Comparison of ENCODE assay signal across 8 cellular contexts in genomic region chr10:70221030-70221429, GRCh38. TPM values are rescaled to one million over a fixed set of nuclear protein-coding genes. Genes with fewer than 3 reads are reported as not detected.
DNase-seq lines count a peak whose midpoint lies in the region; ATAC-seq, FAIRE-seq and TF ChIP-seq lines count a peak whose summit lies in the region.
"Had no signal": no experiment of that assay in that cellular context is flagged by ENCODE, and none has a peak within 500 bp of the region (broad histone marks: within the 10 kb centered on the region; RNA-seq: fewer than 3 reads in every experiment).

No MANE protein-coding gene starts in this region.

- in situ Hi-C loops in gastrocnemius medialis (cut with MboI; ENCODE audit: low sequenced_read_pairs in 4 of 4): loop anchor here in 2 of 4 donors (5.0 to 10.0 kb wide), 2 partner anchors 54 to 141 kb away; no protein-coding TSS in a partner anchor

- H3K4me1 ChIP-seq in breast epithelium (no peaks in the 10 kb centered on the region), gastrocnemius medialis (peaks cover 0 to 9% of the 10 kb centered on the region in 2 donors)

- intact Hi-C loops in breast epithelium (cut with DNase I; ENCODE audit: low total_unique reads): loop anchor here (10.0 kb wide), 2 partner anchors 64 to 144 kb away; partner anchors contain the start of gene NPFFR1
- intact Hi-C loops in gastrocnemius medialis (cut with DNase I; ENCODE audit: low total_unique reads): loop anchor here (1.0 kb wide), 2 partner anchors 127 to 143 kb away; no protein-coding TSS in a partner anchor

- H3K27ac ChIP-seq in breast epithelium (peak overlapping the region; percentile 48 to 68), gastrocnemius medialis (peak overlapping the region; percentile 20 to 64 (median 57))

- no peaks in the 10 kb centered on the region for H3K9me3 ChIP-seq in breast epithelium
- no peaks in the 10 kb centered on the region for H3K9me3 ChIP-seq in gastrocnemius medialis

- H3K4me3 ChIP-seq in breast epithelium (no peak overlapping the region), gastrocnemius medialis (peak overlapping the region in 2 of 4 donors; percentile 8 to 26)

- TF ChIP-seq POLR2A in GM12891 (IDR thresholded peaks at IDR 0.05; ENCODE audit: low read depth, low read length) (no peak), breast epithelium (IDR thresholded peaks at IDR 0.05) (no peak), gastrocnemius medialis (IDR thresholded peaks at IDR 0.05) (no peak)

- ATAC-seq in HG03045 (IDR thresholded peaks at IDR 0.05; ENCODE audit: unreplicated experiment) (peak; percentile 19), gastrocnemius medialis (no peak), GM21528 (IDR thresholded peaks at IDR 0.05; ENCODE audit: low FRiP score, unreplicated experiment) (no peak), GM19397 (IDR thresholded peaks at IDR 0.05; ENCODE audit: unreplicated experiment) (no peak)

- DNase-seq in GM12891 (ENCODE audit: insufficient read length, low spot score): no peak
- no peak for DNase-seq in breast epithelium (ENCODE audit: low spot score in 2 of 2)
- no peak for DNase-seq in gastrocnemius medialis
- DNase-seq in SHP77 (lab: John Stamatoyannopoulos, UW): no peak
- DNase-seq: activated gamma-delta T cell had no signal

- H3K36me3 ChIP-seq in breast epithelium (no peaks in the 10 kb centered on the region), gastrocnemius medialis (peaks cover 0 to 20% of the 10 kb centered on the region in 2 donors)

- TF ChIP-seq CTCF in breast epithelium (IDR thresholded peaks at IDR 0.05) (no peak), gastrocnemius medialis (IDR thresholded peaks at IDR 0.05 in 4 of 5, conservative IDR thresholded peaks at IDR 0.05 in 1 of 5) (no peak)

- H3K27me3 ChIP-seq in breast epithelium (no peaks in the 10 kb centered on the region), gastrocnemius medialis (no peaks in the 10 kb centered on the region)

- no peak for FAIRE-seq in GM12891 (lab: Jason Lieb, UNC)

TF ChIP-seq in GM12891, 5 proteins besides CTCF, POLR2A, EP300 and RAD21:
- TF ChIP-seq POLR2AphosphoS5 (IDR thresholded peaks at IDR 0.05; ENCODE audit: low read depth, low read length) (no peak), SPI1 (IDR thresholded peaks at IDR 0.05; ENCODE audit: low read depth, low read length) (peak; percentile 70)

RNA-seq across cellular contexts. Expression of gene PPA1, which starts 12.2 kb away (rescaled TPM):
- 196 TPM for polyA plus RNA-seq in GM12891 (2012; ENCODE audit: low read depth, missing spikeins)
- total RNA-seq in breast epithelium (100 to 1,000 TPM in 2 of 3 donors, 10 to 100 TPM in 1; 86.9 to 174 (median 164) TPM), gastrocnemius medialis (100 to 1,000 TPM in 1 of 4 donors, 10 to 100 TPM in 3; 73.9 to 146 (median 95.3) TPM)

RNA-seq across cellular contexts. Expression of gene SAR1A, which starts 50.7 kb away (rescaled TPM):
- 24.1 TPM for polyA plus RNA-seq in GM12891 (2012; ENCODE audit: low read depth, missing spikeins)
- total RNA-seq in breast epithelium (10 to 100 TPM; 87.5 to 95.4 (median 95.4) TPM), gastrocnemius medialis (10 to 100 TPM; 53.9 to 64.4 (median 59.5) TPM)
